ENCODE assay signal across 11 cellular contexts in the genomic region with DNA sequence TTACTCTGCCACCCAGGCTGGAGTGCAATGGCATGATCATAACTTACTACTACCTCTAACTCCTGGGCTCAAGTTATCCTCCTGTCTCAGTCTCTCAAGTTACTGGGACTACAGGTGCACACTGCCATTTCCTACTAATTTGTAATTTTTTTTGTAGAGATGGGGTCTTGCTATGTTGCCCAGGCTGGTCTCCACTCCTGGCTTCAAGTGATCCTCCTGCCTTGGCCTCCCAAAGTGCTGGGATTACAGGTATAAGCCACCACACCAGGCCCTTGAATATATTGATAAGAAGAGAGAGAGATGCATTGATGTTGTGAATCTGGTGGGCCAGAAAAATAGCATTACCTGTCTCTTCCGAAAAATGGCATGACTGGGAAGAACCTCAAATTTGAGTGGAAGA.
"Had no signal": no experiment of that assay in that cellular context is flagged by ENCODE, and none has a peak within 500 bp of the region (broad histone marks: within the 10 kb centered on the region; RNA-seq: fewer than 3 reads in every experiment).

No MANE protein-coding gene starts in this region.

- H3K4me3 ChIP-seq: GM23248, GM23338, HAP-1 had no signal

- H3K27ac ChIP-seq: GM23248 had no signal

- H3K36me3 ChIP-seq: HAP-1 had no signal

- H3K4me1 Mint-ChIP-seq: GM23338, H9 had no signal

- H2AFZ ChIP-seq: GM23248, GM23338 had no signal

- DNase-seq: GM23248, GOT3, H7, H9, HCEC 1CT, HFFc6 had no signal

- H3K9me3 ChIP-seq: HAP-1 had no signal

- H3K27ac Mint-ChIP-seq: GM23338, H9, HFFc6 had no signal

- FAIRE-seq: H1, H54 had no signal

- H3K4me1 ChIP-seq: HAP-1 had no signal

- H3K4me2 ChIP-seq: GM23338 had no signal

- H3K9ac ChIP-seq: GM23248 had no signal

- H3K9me3 Mint-ChIP-seq: GM23338, H9, HFFc6 had no signal

- H3K4me3 Mint-ChIP-seq: GM23338, H9, HFFc6 had no signal

- ATAC-seq: GM23338, HCT116 had no signal
